8 cellular contexts compared by ENCODE assay signal in the genomic region with DNA sequence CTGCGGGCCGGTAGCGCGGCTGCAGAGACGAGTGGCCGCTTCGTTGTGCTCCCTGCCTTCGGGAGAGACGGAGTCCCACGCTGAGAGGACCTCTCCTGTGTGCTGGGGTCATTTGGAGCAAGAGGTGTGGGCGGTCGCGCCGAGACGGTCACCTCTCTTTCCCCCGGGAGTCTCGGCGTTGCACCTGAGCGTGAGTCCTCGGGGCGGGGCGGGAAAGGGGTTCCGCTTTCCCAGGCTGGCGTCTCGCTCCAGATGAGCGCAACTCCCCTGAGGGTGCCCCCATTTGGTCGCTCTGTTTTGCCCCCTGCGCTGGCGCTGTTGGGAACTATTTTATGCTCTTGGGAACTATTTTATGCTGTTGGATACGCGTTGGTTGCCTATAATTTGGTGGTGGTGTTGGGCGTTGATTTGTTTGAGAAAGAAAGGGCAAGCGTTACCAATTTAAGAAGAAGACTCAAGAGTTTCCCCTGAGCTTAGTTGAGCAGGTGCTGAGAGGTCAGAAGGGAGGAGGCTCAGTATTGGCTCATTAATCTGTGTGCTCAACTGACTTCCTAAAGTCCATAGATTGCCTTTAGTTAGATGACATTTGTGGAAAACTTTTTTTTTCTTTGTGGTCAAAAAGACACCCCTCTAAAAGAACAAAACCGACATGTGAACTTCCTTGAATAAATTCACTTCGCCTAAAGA. TPM values are rescaled to one million over a fixed set of nuclear protein-coding genes. Genes with fewer than 3 reads are reported as not detected.
DNase-seq lines count a peak whose midpoint lies in the region; ATAC-seq and TF ChIP-seq lines count a peak whose summit lies in the region.

No MANE protein-coding gene starts in this region.

- H3K27me3 Mint-ChIP-seq in naive thymus-derived CD4-positive, alpha-beta T cell: no peaks in the 10 kb centered on the region

- DNase-seq in NCI-H2081 (lab: John Stamatoyannopoulos, UW): peak; percentile 24 to 59
- no peak for DNase-seq in NCI-H2081 treated with DMSO at 0.1 percent for 48 hours (lab: John Stamatoyannopoulos, UW)
- peak; percentile 61 for DNase-seq in NCI-H2227 (lab: John Stamatoyannopoulos, UW; ENCODE audit: unreplicated experiment)
- peak in 2 of 3 experiments; percentile 8 to 34 for DNase-seq in activated CD8-positive, alpha-beta memory T cell treated with anti-CD3 and anti-CD28 coated beads for 48 hours (ENCODE audit: low read depth in 2 of 3, low spot score in 2 of 3)
- DNase-seq in epithelial cell of proximal tubule (ENCODE audit: low read depth): no peak
- DNase-seq in naive thymus-derived CD4-positive, alpha-beta T cell: peak; percentile 21 to 53 (median 33)
- peak; percentile 57 to 64 for DNase-seq in thyroid gland

- H3K27ac Mint-ChIP-seq in naive thymus-derived CD4-positive, alpha-beta T cell: peak overlapping the region in 6 of 9 donors; percentile 89 to 95 (median 92)

- peaks cover 0 to 4% (median 0%) of the 10 kb centered on the region in 3 experiments for H3K36me3 ChIP-seq in naive thymus-derived CD4-positive, alpha-beta T cell (ENCODE audit: control insufficient read depth in 2 of 3, insufficient read depth in 3 of 3, low read length in 3 of 3)
- no peaks in the 10 kb centered on the region for H3K36me3 ChIP-seq in thyroid gland

- no peak overlapping the region for H3K4me3 Mint-ChIP-seq in naive thymus-derived CD4-positive, alpha-beta T cell

- peaks cover 0 to 13% (median 0%) of the 10 kb centered on the region in 5 donors for H3K36me3 Mint-ChIP-seq in naive thymus-derived CD4-positive, alpha-beta T cell

- H3K27ac ChIP-seq in naive thymus-derived CD4-positive, alpha-beta T cell (ENCODE audit: low read depth, low read length): peak overlapping the region; percentile 92
- H3K27ac ChIP-seq in thyroid gland: peak overlapping the region; percentile 77 to 96 (median 92)

- peaks cover 7 to 34% of the 10 kb centered on the region in 2 donors for H3K4me1 ChIP-seq in naive thymus-derived CD4-positive, alpha-beta T cell (ENCODE audit: control insufficient read depth in 2 of 2, insufficient read depth in 2 of 2, low read length in 2 of 2)
- no peaks in the 10 kb centered on the region for H3K4me1 ChIP-seq in thyroid gland

- CTCF ChIA-PET in naive thymus-derived CD4-positive, alpha-beta T cell (lab: Charles Lee): interaction anchor here (1.6 kb wide), 1 partner anchor 97 kb away, joined by 3 read pairs; no protein-coding TSS in a partner anchor

- WGBS in thyroid gland, 2 donors: 3 to 9% methylated on average over 7 to 34 of the region's 35 CpGs

- peaks cover 11 to 35% (median 21%) of the 10 kb centered on the region in 7 donors for H3K4me1 Mint-ChIP-seq in naive thymus-derived CD4-positive, alpha-beta T cell

- intact Hi-C loops in naive thymus-derived CD4-positive, alpha-beta T cell (cut with micrococcal nuclease): loop anchor here (1.0 to 10.0 kb wide), 6 partner anchors 43 to 470 kb away; a partner anchor contains a TSS
- intact Hi-C loops in thyroid gland (cut with DNase I): no loop called here

- TF ChIP-seq CTCF in epithelial cell of proximal tubule (conservative IDR thresholded peaks at IDR 0.05; ENCODE audit: low read depth, low read length): peak; percentile 6
- no peak for TF ChIP-seq CTCF in thyroid gland (IDR thresholded peaks at IDR 0.05)

- no peaks in the 10 kb centered on the region for H3K27me3 ChIP-seq in naive thymus-derived CD4-positive, alpha-beta T cell (ENCODE audit: control insufficient read depth in 2 of 2, insufficient read depth in 2 of 2, low read length in 2 of 2)
- no peaks in the 10 kb centered on the region for H3K27me3 ChIP-seq in thyroid gland

- TF ChIP-seq POLR2A in thyroid gland (IDR thresholded peaks at IDR 0.05): no peak

- ATAC-seq in HG02885 (IDR thresholded peaks at IDR 0.05; ENCODE audit: poor library complexity, unreplicated experiment): peak; percentile 30
- peak; percentile 9 for ATAC-seq in naive thymus-derived CD4-positive, alpha-beta T cell

- H3K9me3 ChIP-seq in naive thymus-derived CD4-positive, alpha-beta T cell (ENCODE audit: control insufficient read depth in 2 of 3, low read length in 3 of 3): no peaks in the 10 kb centered on the region
- no peaks in the 10 kb centered on the region for H3K9me3 ChIP-seq in thyroid gland

- H3K9me3 Mint-ChIP-seq in naive thymus-derived CD4-positive, alpha-beta T cell: peaks cover 0 to 4% (median 0%) of the 10 kb centered on the region in 11 donors

- POLR2A ChIA-PET in naive thymus-derived CD4-positive, alpha-beta T cell (lab: Charles Lee): interaction anchor here (0.6 to 3.4 kb wide), 6 partner anchors 79 to 318 kb away, joined by 3 to 75 read pairs (median 4); no protein-coding TSS in a partner anchor

- peak overlapping the region; percentile 96 for H3K4me3 ChIP-seq in epithelial cell of proximal tubule (ENCODE audit: low read depth, low read length)
- peak overlapping the region; percentile 93 for H3K4me3 ChIP-seq in naive thymus-derived CD4-positive, alpha-beta T cell (ENCODE audit: low read length)
- H3K4me3 ChIP-seq in thyroid gland (replicated peaks in 1 of 3): peak overlapping the region; percentile 38 to 88 (median 66)

RNA-seq across cellular contexts. Expression of a gene that starts 0.7 kb away (rescaled TPM):
- total RNA-seq in epithelial cell of proximal tubule (5.0 and 12.2 TPM in 2 replicates), thyroid gland (10 to 100 TPM; 11.5 to 27.8 (median 24.4) TPM)
- 10 to 100 TPM in 4 of 5 experiments, 1 to 10 TPM in 1; 8.8 to 23.0 (median 17.1) TPM for total RNA-seq in naive thymus-derived CD4-positive, alpha-beta T cell
- polyA plus RNA-seq in naive thymus-derived CD4-positive, alpha-beta T cell: 10 to 100 TPM; 15.7 to 16.2 TPM

Comparison
In these comparisons a context has a peak if more than half of its experiments do, and no peak if none do; other contexts are left out.
1. DNase-seq: peak in NCI-H2081 (2 of 2), NCI-H2227 (single experiment), activated CD8-positive, alpha-beta memory T cell treated with anti-CD3 and anti-CD28 coated beads for 48 hours (2 of 3), naive thymus-derived CD4-positive, alpha-beta T cell (9 of 9) and thyroid gland (2 of 2); none in NCI-H2081 treated with DMSO at 0.1 percent for 48 hours (single experiment) and epithelial cell of proximal tubule (single experiment).
2. Peak in every context shown above with its lines, with median percentiles within 50 percentile points of each other: H3K4me3 ChIP-seq.